Comparison of ENCODE assay signal across 1 cellular context in genomic region chr11:128375941-128376340, GRCh38.
A peak's percentile ranks its signal among the peaks of the same experiment; 100 is the strongest.
TF ChIP-seq lines count a peak whose summit lies in the region.

No MANE protein-coding gene starts in this region.

TF ChIP-seq in SK-N-SH, 30 proteins besides CTCF, POLR2A, EP300 and RAD21 (continued from another document):
- TF ChIP-seq RCOR1 (IDR thresholded peaks at IDR 0.05; ENCODE audit: low read length): peak; percentile 60
